Comparison of ENCODE assay signal across 14 cellular contexts in genomic region chr13:98133949-98134348, GRCh38. TPM values are rescaled to one million over a fixed set of nuclear protein-coding genes. Genes with fewer than 3 reads are reported as not detected.
DNase-seq lines count a peak whose midpoint lies in the region; ATAC-seq and TF ChIP-seq lines count a peak whose summit lies in the region.
"Had no signal": no experiment of that assay in that cellular context is flagged by ENCODE, and none has a peak within 500 bp of the region (broad histone marks: within the 10 kb centered on the region; RNA-seq: fewer than 3 reads in every experiment).

No MANE protein-coding gene starts in this region.

- H3K36me3 Mint-ChIP-seq in endothelial cell (ENCODE audit: low read depth, unreplicated experiment), result no peaks in the 10 kb centered on the region

- H3K9me3 Mint-ChIP-seq in endothelial cell (ENCODE audit: unreplicated experiment), result no peaks in the 10 kb centered on the region

- H3K27ac Mint-ChIP-seq in endothelial cell (ENCODE audit: unreplicated experiment), result no peak overlapping the region
- H3K27ac Mint-ChIP-seq: activated T-cell treated with anti-CD3 and anti-CD28 coated beads, Interleukin-2, amount 50 U/mL, for 72 hours had no signal

- peak; percentile 97 for ATAC-seq in GM18861 (IDR thresholded peaks at IDR 0.05; ENCODE audit: unreplicated experiment)
- peak; percentile 94 for ATAC-seq in GM21576 (IDR thresholded peaks at IDR 0.05; ENCODE audit: unreplicated experiment)
- peak; percentile 99 for ATAC-seq in HG03378 (IDR thresholded peaks at IDR 0.05; ENCODE audit: unreplicated experiment)
- ATAC-seq: activated T-cell treated with anti-CD3 and anti-CD28 coated beads, Interleukin-2, amount 50 U/mL, for 72 hours; gastrocnemius medialis had no signal

- no peaks in the 10 kb centered on the region for H3K4me1 Mint-ChIP-seq in endothelial cell (ENCODE audit: unreplicated experiment)

- H3K27me3 Mint-ChIP-seq in endothelial cell (ENCODE audit: unreplicated experiment), result no peaks in the 10 kb centered on the region

- H3K4me3 Mint-ChIP-seq in endothelial cell (ENCODE audit: unreplicated experiment), result no peak overlapping the region
- H3K4me3 Mint-ChIP-seq: activated T-cell treated with anti-CD3 and anti-CD28 coated beads, Interleukin-2, amount 50 U/mL, for 72 hours had no signal

- peak; percentile 47 for DNase-seq in left kidney (ENCODE audit: low read depth, low spot score)
- DNase-seq in NCI-H2171 treated with DMSO at 0.1 percent for 48 hours (lab: John Stamatoyannopoulos, UW), result no peak
- no peak for DNase-seq in NCI-H128 (lab: John Stamatoyannopoulos, UW; ENCODE audit: unreplicated experiment)
- DNase-seq in endothelial cell (ENCODE audit: low spot score), result no peak
- no peak for DNase-seq in GF-D8 (lab: John Stamatoyannopoulos, UW)
- DNase-seq: activated T-cell treated with anti-CD3 and anti-CD28 coated beads, Interleukin-2, amount 50 U/mL, for 72 hours; caudate nucleus; gastrocnemius medialis; NCI-H1930; stimulated activated CD4-positive, alpha-beta T cell treated with anti-CD3 and anti-CD28 coated beads, Interleukin-12 subunit alpha, Interleukin-12 subunit beta, amount 100 ng/mL, for 4 hours had no signal

- no peak for TF ChIP-seq CTCF in endothelial cell (IDR thresholded peaks at IDR 0.05; ENCODE audit: unreplicated experiment)

RNA-seq across cellular contexts. Expression of gene FARP1, which starts 8.9 kb away (rescaled TPM):
- 167 TPM for total RNA-seq in endothelial cell (ENCODE audit: unreplicated experiment)

RNA-seq across cellular contexts. Expression of gene RNF113B, which starts 43.1 kb away (rescaled TPM):
- total RNA-seq in endothelial cell (ENCODE audit: unreplicated experiment), result not detected
- total RNA-seq: activated T-cell treated with anti-CD3 and anti-CD28 coated beads, Interleukin-2, amount 50 U/mL, for 72 hours; gastrocnemius medialis; T-helper 1 cell treated with Interleukin-12 subunit alpha and Interleukin-12 subunit beta and Interleukin-4 antibody, amounts not matched to agents 30 ng/mL and 1 ng/mL, for 36 hours had no signal
